16 cellular contexts compared by ENCODE assay signal in genomic region chr16:31707743-31708335, GRCh38.
"Had no signal": no experiment of that assay in that cellular context is flagged by ENCODE, and none has a peak within 500 bp of the region (broad histone marks: within the 10 kb centered on the region; RNA-seq: fewer than 3 reads in every experiment).

No MANE protein-coding gene starts in this region.

- ATAC-seq: left cardiac atrium, natural killer cell, psoas muscle, sciatic nerve had no signal

- H3K27ac ChIP-seq: cardiac muscle cell, psoas muscle had no signal

- DNase-seq: activated CD4-positive, alpha-beta T cell treated with anti-CD3 and anti-CD28 coated beads for 1 hour; activated effector memory CD4-positive, alpha-beta T cell treated with anti-CD3 and anti-CD28 coated beads, Interleukin-2, amount 50 U/mL, for 16 hours; foreskin melanocyte; head of caudate nucleus; left cardiac atrium; natural killer cell; occipital lobe; psoas muscle; spleen; stimulated activated CD4-positive, alpha-beta T cell treated with anti-CD3 and anti-CD28 coated beads, Interleukin-2, amount 100 ng/mL, for 24 hours; SW 1271; T1000 had no signal

- FAIRE-seq: astrocyte, colon had no signal

- H3K4me3 ChIP-seq: cardiac muscle cell, psoas muscle, spleen had no signal

- H3K27me3 ChIP-seq: cardiac muscle cell, spleen had no signal

- H3K9me3 ChIP-seq: psoas muscle, spleen had no signal

- H3K36me3 Mint-ChIP-seq: natural killer cell had no signal

- H3K9me3 Mint-ChIP-seq: natural killer cell had no signal

- H3K27ac Mint-ChIP-seq: natural killer cell had no signal

- H3K4me1 ChIP-seq: psoas muscle had no signal

- H3K4me3 Mint-ChIP-seq: natural killer cell had no signal
